ENCODE assay signal across 11 cellular contexts in genomic region chr12:106573239-106573638, GRCh38. TPM values are rescaled to one million over a fixed set of nuclear protein-coding genes. Genes with fewer than 3 reads are reported as not detected.
"Had no signal": no experiment of that assay in that cellular context is flagged by ENCODE, and none has a peak within 500 bp of the region (broad histone marks: within the 10 kb centered on the region; RNA-seq: fewer than 3 reads in every experiment).

No MANE protein-coding gene starts in this region.

- ATAC-seq: HCT116, K562 had no signal

- FAIRE-seq: HTR-8/SVneo, K562 had no signal

- H3K27ac ChIP-seq: GM23248 had no signal

- H3K36me3 ChIP-seq: HAP-1 had no signal

- DNase-seq: GM23248, GOT3, H7, IMR-90, KG1 had no signal

- H3K9me3 ChIP-seq: HAP-1 had no signal

- H3K4me3 ChIP-seq: GM23248, HAP-1, K562 had no signal

- H3K4me1 ChIP-seq: HAP-1 had no signal

RNA-seq across cellular contexts. Expression of gene RFX4, which starts 9.6 kb away (rescaled TPM):
- total RNA-seq: GM23248, H4, HT-29, IMR-90, K562 had no signal
- polyA plus RNA-seq: GM23248, IMR-90, K562 had no signal
